In genomic region chr19:511101-511841, GRCh38 we compare ENCODE assay signal across 1 cellular context.
TF ChIP-seq lines count a peak whose summit lies in the region.

No MANE protein-coding gene starts in this region.

TF ChIP-seq in IMR-90, 13 proteins besides CTCF, POLR2A, EP300 and RAD21 (continued from another document):
- TF ChIP-seq ELK1 (IDR thresholded peaks at IDR 0.05; ENCODE audit: borderline replicate concordance, low read depth, low read length) (no peak), MAFK (IDR thresholded peaks at IDR 0.05; ENCODE audit: low read depth, low read length) (no peak)
